ENCODE assay signal across 11 cellular contexts in the genomic region with DNA sequence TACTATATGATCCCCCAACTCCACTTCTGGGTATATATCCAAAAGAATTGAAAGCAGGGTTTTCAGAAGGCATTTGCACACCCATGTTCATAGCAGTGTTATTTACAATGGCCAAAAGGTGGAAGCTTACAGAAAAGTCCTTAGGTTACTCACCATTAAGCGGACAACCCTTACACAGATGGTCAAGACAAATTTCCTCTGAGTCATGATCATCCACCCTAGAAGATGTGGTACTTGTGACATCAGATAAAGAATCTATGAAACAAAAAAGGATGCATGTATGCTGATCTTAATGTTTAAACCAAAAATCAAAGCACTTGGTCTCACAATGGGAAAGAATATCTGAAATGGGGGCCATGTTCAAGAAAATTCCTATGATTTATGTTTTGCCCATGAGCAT. TPM values are rescaled to one million over a fixed set of nuclear protein-coding genes. Genes with fewer than 3 reads are reported as not detected.
DNase-seq lines count a peak whose midpoint lies in the region; ATAC-seq lines count a peak whose summit lies in the region.
"Had no signal": no experiment of that assay in that cellular context is flagged by ENCODE, and none has a peak within 500 bp of the region (broad histone marks: within the 10 kb centered on the region; RNA-seq: fewer than 3 reads in every experiment).

No MANE protein-coding gene starts in this region.

- H3K4me3 ChIP-seq in CD8-positive, alpha-beta memory T cell (ENCODE audit: low read length), result no peak overlapping the region
- H3K4me3 ChIP-seq: heart left ventricle, SJSA1 had no signal

- H3K27me3 Mint-ChIP-seq in CD8-positive, alpha-beta memory T cell, result no peaks in the 10 kb centered on the region
- no peaks in the 10 kb centered on the region for H3K27me3 Mint-ChIP-seq in activated naive CD8-positive, alpha-beta T cell
- H3K27me3 Mint-ChIP-seq in memory B cell, result no peaks in the 10 kb centered on the region

- peaks cover 86% of the 10 kb centered on the region for H3K36me3 ChIP-seq in CD8-positive, alpha-beta memory T cell (ENCODE audit: insufficient read depth, low read length)

- no peak for ATAC-seq in memory B cell (ENCODE audit: low read depth)
- ATAC-seq in HG03280 (IDR thresholded peaks at IDR 0.05; ENCODE audit: unreplicated experiment), result no peak
- ATAC-seq: heart left ventricle had no signal

- H3K36me3 Mint-ChIP-seq in CD8-positive, alpha-beta memory T cell, result peaks cover 15 to 93% (median 36%) of the 10 kb centered on the region in 3 donors
- peaks cover 13% of the 10 kb centered on the region for H3K36me3 Mint-ChIP-seq in activated naive CD8-positive, alpha-beta T cell
- H3K36me3 Mint-ChIP-seq in memory B cell, result peaks cover 26% of the 10 kb centered on the region

- H3K4me3 Mint-ChIP-seq in CD8-positive, alpha-beta memory T cell, result no peak overlapping the region
- peak overlapping the region; percentile 28 for H3K4me3 Mint-ChIP-seq in activated naive CD8-positive, alpha-beta T cell
- H3K4me3 Mint-ChIP-seq in memory B cell, result no peak overlapping the region

- H3K9me3 Mint-ChIP-seq in CD8-positive, alpha-beta memory T cell, result no peaks in the 10 kb centered on the region
- H3K9me3 Mint-ChIP-seq in activated naive CD8-positive, alpha-beta T cell (ENCODE audit: low read depth), result no peaks in the 10 kb centered on the region
- H3K9me3 Mint-ChIP-seq in memory B cell, result no peaks in the 10 kb centered on the region

- CTCF ChIA-PET in CD8-positive, alpha-beta memory T cell (lab: Charles Lee), result interaction anchor here (1.1 to 2.4 kb wide), 4 partner anchors 10 to 34 kb away, joined by 3 to 7 read pairs (median 5); no protein-coding TSS in a partner anchor

- peaks cover 66 to 89% (median 85%) of the 10 kb centered on the region in 3 donors for H3K4me1 Mint-ChIP-seq in CD8-positive, alpha-beta memory T cell
- peaks cover 73% of the 10 kb centered on the region for H3K4me1 Mint-ChIP-seq in activated naive CD8-positive, alpha-beta T cell (ENCODE audit: low read depth)
- peaks cover 10% of the 10 kb centered on the region for H3K4me1 Mint-ChIP-seq in memory B cell

- no peak overlapping the region for H3K27ac ChIP-seq in CD8-positive, alpha-beta memory T cell (ENCODE audit: low read depth, low read length)
- H3K27ac ChIP-seq: SJSA1 had no signal

- DNase-seq in CD8-positive, alpha-beta memory T cell, result no peak
- DNase-seq in HT1080 (ENCODE audit: low read depth) (peak; percentile 34), memory B cell (ENCODE audit: low spot score in 2 of 2) (no peak), SHP77 (lab: John Stamatoyannopoulos, UW) (no peak)
- no peak for DNase-seq in activated effector memory CD4-positive, alpha-beta T cell treated with anti-CD3 and anti-CD28 coated beads, Interleukin-2, amount 50 U/mL, for 16 hours
- DNase-seq: heart left ventricle, kidney glomerular epithelial cell, NCI-H187 had no signal

- POLR2A ChIA-PET in CD8-positive, alpha-beta memory T cell (lab: Charles Lee), result interaction anchor here (0.5 to 1.0 kb wide), 3 partner anchors 10 to 26 kb away, joined by 3 to 13 read pairs (median 3); no protein-coding TSS in a partner anchor

- H3K9me3 ChIP-seq in CD8-positive, alpha-beta memory T cell (ENCODE audit: low read length), result no peaks in the 10 kb centered on the region
- H3K9me3 ChIP-seq: heart left ventricle, SJSA1 had no signal

- no peaks in the 10 kb centered on the region for H3K27me3 ChIP-seq in CD8-positive, alpha-beta memory T cell (ENCODE audit: insufficient read depth, low read length, poor library complexity, severe bottlenecking)
- H3K27me3 ChIP-seq: heart left ventricle, SJSA1 had no signal

- H3K4me1 ChIP-seq in CD8-positive, alpha-beta memory T cell (ENCODE audit: insufficient read depth, low read length), result peaks cover 70% of the 10 kb centered on the region
- H3K4me1 ChIP-seq: SJSA1 had no signal

- H3K27ac Mint-ChIP-seq in CD8-positive, alpha-beta memory T cell, result peak overlapping the region; percentile 43 to 86 (median 72)
- H3K27ac Mint-ChIP-seq in activated naive CD8-positive, alpha-beta T cell, result peak overlapping the region; percentile 84
- peak overlapping the region; percentile 32 for H3K27ac Mint-ChIP-seq in memory B cell

RNA-seq across cellular contexts. Expression of a gene that starts 31.1 kb away (rescaled TPM):
- total RNA-seq in CD8-positive, alpha-beta memory T cell, result 10 to 100 TPM; 89.9 to 92.8 TPM
- polyA plus RNA-seq in CD8-positive, alpha-beta memory T cell, result 153 TPM
- 26.7 and 28.3 TPM in 2 replicates for total RNA-seq in HT1080 (2014; rRNA removed; shearing (Covaris generic))
- polyA plus RNA-seq in HT1080 (2015; cell fraction: cytosol; rRNA removed), result 15.8 and 22.3 TPM in 2 replicates
- polyA plus RNA-seq in HT1080 (2015; cell fraction: nucleus; rRNA removed), result 38.4 and 39.3 TPM in 2 replicates

RNA-seq across cellular contexts. Expression of a gene that starts 42.6 kb away (rescaled TPM):
- total RNA-seq in CD8-positive, alpha-beta memory T cell, result 10 to 100 TPM; 12.6 to 13.6 TPM
- polyA plus RNA-seq in CD8-positive, alpha-beta memory T cell, result 1.1 TPM
- 1.6 and 2.7 TPM in 2 replicates for total RNA-seq in HT1080 (2014; rRNA removed; shearing (Covaris generic))
- 1.8 and 2.4 TPM in 2 replicates for polyA plus RNA-seq in HT1080 (2015; cell fraction: cytosol; rRNA removed)
- 5.7 and 7.2 TPM in 2 replicates for polyA plus RNA-seq in HT1080 (2015; cell fraction: nucleus; rRNA removed)

Comparison
In these comparisons a context has a peak if more than half of its experiments do, and no peak if none do; other contexts are left out.
1. H3K27ac Mint-ChIP-seq: peak in every context shown above with its lines; median percentile 84 in activated naive CD8-positive, alpha-beta T cell; 72 in CD8-positive, alpha-beta memory T cell; 32 in memory B cell.